17 cellular contexts compared by ENCODE assay signal in genomic region chr3:30696403-30696819, GRCh38.
A peak's percentile ranks its signal among the peaks of the same experiment; 100 is the strongest.
DNase-seq lines count a peak whose midpoint lies in the region; ATAC-seq and TF ChIP-seq lines count a peak whose summit lies in the region.
"Had no signal": no experiment of that assay in that cellular context is flagged by ENCODE, and none has a peak within 500 bp of the region (broad histone marks: within the 10 kb centered on the region; RNA-seq: fewer than 3 reads in every experiment).

No MANE protein-coding gene starts in this region.

- 8 to 26% methylated on average over 3 of the region's 3 CpGs for WGBS in body of pancreas, 2 donors
- 10 to 17% methylated on average over 3 of the region's 3 CpGs for WGBS in aorta, 2 donors

- TF ChIP-seq CTCF in right atrium auricular region (IDR thresholded peaks at IDR 0.05) = no peak
- TF ChIP-seq CTCF in body of pancreas (IDR thresholded peaks at IDR 0.05) = no peak

- ATAC-seq in Right ventricle myocardium superior (ENCODE audit: poor library complexity) = peak; percentile 78
- ATAC-seq in body of pancreas = peak; percentile 41
- ATAC-seq in aorta (ENCODE audit: low FRiP score) = peak; percentile 49
- ATAC-seq: effector memory CD8-positive, alpha-beta T cell had no signal

- intact Hi-C loops in Right ventricle myocardium superior (cut with DNase I) (loop anchor here (5.0 to 10.0 kb wide), 4 partner anchors 172 to 584 kb away; no protein-coding TSS in a partner anchor), body of pancreas (cut with DNase I) (no loop called here), aorta (cut with DNase I) (loop anchor here (5.0 to 10.0 kb wide), 5 partner anchors 262 to 654 kb away; no protein-coding TSS in a partner anchor)

- H3K4me1 ChIP-seq in right atrium auricular region (peaks cover 0 to 41% of the 10 kb centered on the region in 2 donors), body of pancreas (peaks cover 22% of the 10 kb centered on the region), aorta (ENCODE audit: control insufficient read depth in 1 of 2, insufficient read depth in 2 of 2, low read length in 2 of 2) (peaks cover 0 to 7% of the 10 kb centered on the region in 2 donors)
- H3K4me1 ChIP-seq: breast epithelium had no signal

- H3K36me3 ChIP-seq in right atrium auricular region (peaks cover 46% of the 10 kb centered on the region), body of pancreas (replicated peaks in 1 of 2; ENCODE audit: insufficient read depth in 1 of 2, low read depth in 2 of 2) (peaks cover 0 to 3% of the 10 kb centered on the region in 2 donors), aorta (ENCODE audit: control insufficient read depth in 1 of 2, insufficient read depth in 2 of 2, low read length in 1 of 2) (peaks cover 2% of the 10 kb centered on the region in 2 donors)
- H3K36me3 ChIP-seq: breast epithelium had no signal

- H3K4me3 ChIP-seq in right atrium auricular region (no peak overlapping the region), body of pancreas (no peak overlapping the region), aorta (ENCODE audit: low read length in 2 of 2) (no peak overlapping the region)
- H3K4me3 ChIP-seq: breast epithelium, SK-N-MC had no signal

- H3K27me3 ChIP-seq in right atrium auricular region = no peaks in the 10 kb centered on the region
- no peaks in the 10 kb centered on the region for H3K27me3 ChIP-seq in body of pancreas
- H3K27me3 ChIP-seq in aorta (ENCODE audit: control insufficient read depth in 1 of 2, insufficient read depth in 2 of 2, low read length in 1 of 2) = no peaks in the 10 kb centered on the region
- H3K27me3 ChIP-seq: breast epithelium had no signal

- H3K9me3 ChIP-seq in right atrium auricular region = no peaks in the 10 kb centered on the region
- H3K9me3 ChIP-seq in body of pancreas = no peaks in the 10 kb centered on the region
- no peaks in the 10 kb centered on the region for H3K9me3 ChIP-seq in aorta (ENCODE audit: control insufficient read depth, low read length)
- H3K9me3 ChIP-seq: breast epithelium had no signal

- no peak overlapping the region for H3K27ac ChIP-seq in right atrium auricular region
- no peak overlapping the region for H3K27ac ChIP-seq in body of pancreas
- no peak overlapping the region for H3K27ac ChIP-seq in aorta (ENCODE audit: low read depth in 1 of 2, low read length in 2 of 2)
- H3K27ac ChIP-seq: breast epithelium, SK-N-MC had no signal

- no peak for TF ChIP-seq POLR2A in body of pancreas (IDR thresholded peaks at IDR 0.05)

- DNase-seq in Right ventricle myocardium superior (peak; percentile 68), right atrium auricular region (ENCODE audit: low spot score) (no peak), body of pancreas (peak in 2 of 4 donors; percentile 28 to 52), midbrain (lab: John Stamatoyannopoulos, UW) (peak; percentile 67), aorta (no peak), putamen (ENCODE audit: low spot score) (no peak), cortex of kidney (lab: John Stamatoyannopoulos, UW) (no peak)
- DNase-seq in stimulated activated CD8-positive, alpha-beta memory T cell treated with anti-CD3 and anti-CD28 coated beads, Interleukin-4, amount 100 ng/mL, for 48 hours = no peak
- DNase-seq: activated CD8-positive, alpha-beta memory T cell treated with anti-CD3 and anti-CD28 coated beads for 24 hours; activated effector memory CD4-positive, alpha-beta T cell treated with anti-CD3 and anti-CD28 coated beads, Interleukin-2, amount 50 U/mL, for 16 hours; effector memory CD8-positive, alpha-beta T cell; mammary epithelial cell; NCI-H1694; NCI-H510A treated with DMSO at 0.1 percent for 48 hours; stimulated activated CD4-positive, alpha-beta T cell treated with anti-CD3 and anti-CD28 coated beads, Interleukin-15, amount 100 ng/mL, for 24 hours had no signal

Comparison
In these comparisons a context has a peak if more than half of its experiments do, and no peak if none do; other contexts are left out.
1. DNase-seq: peak in Right ventricle myocardium superior (single experiment) and midbrain (single experiment); none in right atrium auricular region (single experiment), aorta (0 of 2), putamen (single experiment), stimulated activated CD8-positive, alpha-beta memory T cell treated with anti-CD3 and anti-CD28 coated beads, Interleukin-4, amount 100 ng/mL, for 48 hours (single experiment) and cortex of kidney (single experiment).
2. Peak in every context shown above with its lines, with median percentiles within 50 percentile points of each other: ATAC-seq.